19 cellular contexts compared by ENCODE assay signal in the genomic region with DNA sequence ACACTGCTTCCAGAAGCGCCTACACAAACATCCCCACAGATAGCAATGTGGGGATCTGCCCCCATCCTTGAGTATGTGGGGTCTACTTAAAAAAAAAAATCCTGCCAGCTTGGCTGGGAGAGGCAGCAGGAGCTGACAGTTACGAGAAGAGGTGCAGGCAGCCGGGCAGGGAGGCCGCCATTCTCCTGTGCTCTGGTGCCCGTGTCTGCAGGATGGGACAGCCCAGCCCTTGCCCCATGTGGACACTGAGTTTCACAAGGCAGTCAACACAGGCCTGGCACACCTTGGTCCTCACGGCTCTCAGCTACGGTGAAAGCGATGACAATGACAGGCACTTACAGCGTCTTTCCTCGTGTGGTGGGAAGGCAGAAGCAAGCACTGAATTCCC. TPM values are rescaled to one million over a fixed set of nuclear protein-coding genes. Genes with fewer than 3 reads are reported as not detected.
DNase-seq lines count a peak whose midpoint lies in the region; ATAC-seq lines count a peak whose summit lies in the region.
"Had no signal": no experiment of that assay in that cellular context is flagged by ENCODE, and none has a peak within 500 bp of the region (broad histone marks: within the 10 kb centered on the region; RNA-seq: fewer than 3 reads in every experiment).

No MANE protein-coding gene starts in this region.

- no peak for DNase-seq in CD4-positive, alpha-beta memory T cell
- DNase-seq in T-cell = no peak
- DNase-seq in epidermal melanocyte (ENCODE audit: insufficient read length, low spot score) = peak; percentile 3
- DNase-seq in mesenchymal stem cell = no peak
- no peak for DNase-seq in putamen (ENCODE audit: low spot score)
- DNase-seq in NCI-H187 (lab: John Stamatoyannopoulos, UW) = no peak
- DNase-seq: activated T-cell treated with anti-CD3 and anti-CD28 coated beads, Interleukin-2, amount 50 U/mL, for 72 hours; DMS53; foreskin fibroblast; H7; left lung; NCI-H2029; NCI-H510A; SIG-M5; T-helper 9 cell; thyroid gland had no signal

- 98% methylated on average over 10 of the region's 10 CpGs for WGBS in mesenchymal stem cell

- H3K4me2 ChIP-seq in mesenchymal stem cell (ENCODE audit: low read length, poor library complexity, severe bottlenecking) = no peak overlapping the region
- H3K4me2 ChIP-seq: smooth muscle cell had no signal

- no peak overlapping the region for H4K8ac ChIP-seq in mesenchymal stem cell (ENCODE audit: low read length)

- intact Hi-C loops in CD4-positive, alpha-beta memory T cell (cut with micrococcal nuclease) = no loop called here

- H3K4ac ChIP-seq in mesenchymal stem cell (ENCODE audit: low read depth in 1 of 2, low read length in 2 of 2) = no peak overlapping the region

- H3K27me3 Mint-ChIP-seq in CD4-positive, alpha-beta memory T cell = no peaks in the 10 kb centered on the region
- no peaks in the 10 kb centered on the region for H3K27me3 Mint-ChIP-seq in T-cell

- no peak overlapping the region for H4K91ac ChIP-seq in mesenchymal stem cell (ENCODE audit: low read length)

- H3K9me3 ChIP-seq in CD4-positive, alpha-beta memory T cell (ENCODE audit: control insufficient read depth in 1 of 2, low read length in 2 of 2) = no peaks in the 10 kb centered on the region
- H3K9me3 ChIP-seq in skeletal muscle tissue (ENCODE audit: control insufficient read depth in 3 of 3, low read length in 3 of 3) (no peaks in the 10 kb centered on the region), mesenchymal stem cell (ENCODE audit: control insufficient read depth, low read length) (no peaks in the 10 kb centered on the region)
- H3K9me3 ChIP-seq: adrenal gland, left lung, thyroid gland had no signal

- no peak overlapping the region for H3K27ac ChIP-seq in CD4-positive, alpha-beta memory T cell (ENCODE audit: low read depth, low read length)
- H3K27ac ChIP-seq in skeletal muscle tissue (ENCODE audit: low read depth, low read length) (peak overlapping the region; percentile 83), mesenchymal stem cell (ENCODE audit: low read length, poor library complexity, severe bottlenecking) (no peak overlapping the region)

- peaks cover 38% of the 10 kb centered on the region for H3K79me1 ChIP-seq in mesenchymal stem cell (replicated peaks; ENCODE audit: low read length, poor library complexity, severe bottlenecking)

- no peak overlapping the region for H2AFZ ChIP-seq in mesenchymal stem cell (ENCODE audit: low read depth, low read length)

- no peak overlapping the region for H3K4me3 ChIP-seq in CD4-positive, alpha-beta memory T cell (ENCODE audit: low read length in 2 of 2)
- H3K4me3 ChIP-seq in skeletal muscle tissue (ENCODE audit: low read length in 3 of 3) = peak overlapping the region in 2 of 3 donors; percentile 52 to 54
- H3K4me3 ChIP-seq in mesenchymal stem cell (ENCODE audit: insufficient read depth in 1 of 2, low read depth in 1 of 2, low read length in 2 of 2) = no peak overlapping the region
- H3K4me3 ChIP-seq: adrenal gland, left lung, smooth muscle cell, thyroid gland had no signal

- H2BK12ac ChIP-seq in mesenchymal stem cell (ENCODE audit: low read length in 2 of 2) = no peak overlapping the region

- peak overlapping the region in 6 of 7 donors; percentile 41 to 78 (median 71) for H3K27ac Mint-ChIP-seq in CD4-positive, alpha-beta memory T cell
- peak overlapping the region; percentile 85 to 89 for H3K27ac Mint-ChIP-seq in T-cell

- H2AK5ac ChIP-seq in mesenchymal stem cell (ENCODE audit: low read length, severe bottlenecking) = no peak overlapping the region

- peaks cover 11 to 43% (median 24%) of the 10 kb centered on the region in 4 donors for H3K4me1 Mint-ChIP-seq in CD4-positive, alpha-beta memory T cell
- peaks cover 36 to 44% (median 37%) of the 10 kb centered on the region in 3 donors for H3K4me1 Mint-ChIP-seq in T-cell

- no peak overlapping the region for H2BK5ac ChIP-seq in mesenchymal stem cell (ENCODE audit: low read depth, low read length, poor library complexity, severe bottlenecking)

- POLR2A ChIA-PET in CD4-positive, alpha-beta memory T cell (lab: Charles Lee; ENCODE audit: partially characterized antibody) = interaction anchor here (1.8 to 5.2 kb wide), 3 partner anchors 25 to 120 kb away, joined by 4 to 85 read pairs (median 42); a partner anchor contains a TSS
- POLR2A ChIA-PET in T-cell (lab: Charles Lee) = no interaction called here

- CTCF ChIA-PET in CD4-positive, alpha-beta memory T cell (lab: Charles Lee; ENCODE audit: partially characterized antibody) = no interaction called here
- CTCF ChIA-PET in T-cell (lab: Charles Lee) = no interaction called here

- no peak for ATAC-seq in T-cell (replicated peaks in 1 of 4)
- ATAC-seq: activated T-cell treated with anti-CD3 and anti-CD28 coated beads, Interleukin-2, amount 50 U/mL, for 72 hours; left lung had no signal

- peaks cover 21% of the 10 kb centered on the region for H3K36me3 ChIP-seq in CD4-positive, alpha-beta memory T cell (ENCODE audit: insufficient read depth, low read length)
- H3K36me3 ChIP-seq in skeletal muscle tissue (ENCODE audit: control insufficient read depth in 3 of 3, insufficient read depth in 3 of 3, low read length in 3 of 3) = peaks cover 27 to 36% (median 34%) of the 10 kb centered on the region in 3 donors
- peaks cover 57 to 76% of the 10 kb centered on the region in 2 experiments for H3K36me3 ChIP-seq in mesenchymal stem cell (ENCODE audit: control insufficient read depth in 1 of 2, insufficient read depth in 2 of 2, low read depth in 1 of 2, low read length in 2 of 2)

- H3K14ac ChIP-seq in mesenchymal stem cell (ENCODE audit: low read length in 2 of 2) = no peak overlapping the region

- H3K9me3 Mint-ChIP-seq in CD4-positive, alpha-beta memory T cell = no peaks in the 10 kb centered on the region
- H3K9me3 Mint-ChIP-seq in T-cell = no peaks in the 10 kb centered on the region
- H3K9me3 Mint-ChIP-seq: activated T-cell treated with anti-CD3 and anti-CD28 coated beads, Interleukin-2, amount 50 U/mL, for 72 hours had no signal

- H3K4me1 ChIP-seq in CD4-positive, alpha-beta memory T cell (ENCODE audit: insufficient read depth, low read length) = peaks cover 45% of the 10 kb centered on the region
- H3K4me1 ChIP-seq in skeletal muscle tissue (ENCODE audit: control insufficient read depth in 3 of 3, insufficient read depth in 3 of 3, low read length in 3 of 3) (peaks cover 51 to 56% (median 52%) of the 10 kb centered on the region in 3 donors), mesenchymal stem cell (ENCODE audit: control insufficient read depth, insufficient read depth, low read depth, low read length) (peaks cover 66% of the 10 kb centered on the region)

- no peak overlapping the region for H2BK120ac ChIP-seq in mesenchymal stem cell (ENCODE audit: low read depth, low read length)

- H3K18ac ChIP-seq in mesenchymal stem cell (ENCODE audit: low read depth in 1 of 2, low read length in 2 of 2) = no peak overlapping the region

- H3K23ac ChIP-seq in mesenchymal stem cell (ENCODE audit: low read length in 2 of 2) = no peak overlapping the region

- H3K27me3 ChIP-seq in CD4-positive, alpha-beta memory T cell (ENCODE audit: insufficient read depth, low read length) = no peaks in the 10 kb centered on the region
- H3K27me3 ChIP-seq in skeletal muscle tissue (ENCODE audit: control insufficient read depth in 3 of 3, insufficient read depth in 3 of 3, low read length in 3 of 3) = no peaks in the 10 kb centered on the region
- no peaks in the 10 kb centered on the region for H3K27me3 ChIP-seq in mesenchymal stem cell (ENCODE audit: control insufficient read depth in 1 of 2, insufficient read depth in 1 of 2, low read length in 2 of 2)
- H3K27me3 ChIP-seq: adrenal gland, left lung, thyroid gland had no signal

- no peak overlapping the region for H2BK15ac ChIP-seq in mesenchymal stem cell (ENCODE audit: low read depth, poor library complexity, severe bottlenecking)

- peaks cover 0 to 29% of the 10 kb centered on the region in 2 donors for H3K36me3 Mint-ChIP-seq in CD4-positive, alpha-beta memory T cell
- peaks cover 5% of the 10 kb centered on the region for H3K36me3 Mint-ChIP-seq in T-cell

- H3K9ac ChIP-seq in skeletal muscle tissue (ENCODE audit: low read depth in 1 of 3, low read length in 3 of 3) (peak overlapping the region in 2 of 3 donors; percentile 1 to 74), mesenchymal stem cell (ENCODE audit: low read length) (no peak overlapping the region)

- H3K4me3 Mint-ChIP-seq in CD4-positive, alpha-beta memory T cell = peak overlapping the region in 1 of 8 donors; percentile 21
- H3K4me3 Mint-ChIP-seq in T-cell = no peak overlapping the region

RNA-seq across cellular contexts. Expression of a gene that starts 24.0 kb away (rescaled TPM):
- 10 to 100 TPM; 24.7 to 27.0 TPM for total RNA-seq in CD4-positive, alpha-beta memory T cell
- 1 to 10 TPM; 3.5 to 9.2 TPM for polyA plus RNA-seq in CD4-positive, alpha-beta memory T cell
- total RNA-seq in T-cell (10 to 100 TPM; 10.7 to 27.3 (median 22.6) TPM), skeletal muscle tissue (5.7 TPM)
- 6.9 TPM for polyA plus RNA-seq in mesenchymal stem cell (2013, experiment 1 of 2)
- 6.1 TPM for polyA plus RNA-seq in mesenchymal stem cell (2013, experiment 2 of 2)

RNA-seq across cellular contexts. Expression of a gene that starts 28.7 kb away (rescaled TPM):
- total RNA-seq in CD4-positive, alpha-beta memory T cell = 1 to 10 TPM in 1 of 2 experiments, under 1 TPM in 1; 0.86 to 2.4 TPM
- polyA plus RNA-seq in CD4-positive, alpha-beta memory T cell = 1 to 10 TPM; 2.1 to 2.6 TPM
- total RNA-seq in T-cell (1 to 10 TPM; 2.3 to 3.7 (median 2.9) TPM), skeletal muscle tissue (5.2 TPM)
- polyA plus RNA-seq in mesenchymal stem cell (2013, experiment 1 of 2) = 2.0 TPM
- 2.5 TPM for polyA plus RNA-seq in mesenchymal stem cell (2013, experiment 2 of 2)

RNA-seq across cellular contexts. Expression of a gene that starts 33.0 kb away (rescaled TPM):
- total RNA-seq in CD4-positive, alpha-beta memory T cell = 10 to 100 TPM; 40.1 to 45.6 TPM
- polyA plus RNA-seq in CD4-positive, alpha-beta memory T cell = 10 to 100 TPM; 19.7 to 28.2 TPM
- total RNA-seq in T-cell (10 to 100 TPM; 38.8 to 51.5 (median 45.7) TPM), skeletal muscle tissue (16.2 TPM)
- polyA plus RNA-seq in mesenchymal stem cell (2013, experiment 1 of 2) = 108 TPM
- 106 TPM for polyA plus RNA-seq in mesenchymal stem cell (2013, experiment 2 of 2)

RNA-seq across cellular contexts. Expression of a gene that starts 35.1 kb away (rescaled TPM):
- 10 to 100 TPM; 13.9 to 18.1 TPM for total RNA-seq in CD4-positive, alpha-beta memory T cell
- polyA plus RNA-seq in CD4-positive, alpha-beta memory T cell = 1 to 10 TPM; 2.8 to 4.5 TPM
- total RNA-seq in T-cell (10 to 100 TPM; 14.4 to 27.3 (median 16.5) TPM), skeletal muscle tissue (6.3 TPM)
- polyA plus RNA-seq in mesenchymal stem cell (2013, experiment 1 of 2) = 7.6 TPM
- 6.3 TPM for polyA plus RNA-seq in mesenchymal stem cell (2013, experiment 2 of 2)

Comparison
In these comparisons a context has a peak if more than half of its experiments do, and no peak if none do; other contexts are left out.
1. H3K4me3 ChIP-seq: peak in skeletal muscle tissue (2 of 3); none in CD4-positive, alpha-beta memory T cell (0 of 2) and mesenchymal stem cell (0 of 2).